In the genomic region with DNA sequence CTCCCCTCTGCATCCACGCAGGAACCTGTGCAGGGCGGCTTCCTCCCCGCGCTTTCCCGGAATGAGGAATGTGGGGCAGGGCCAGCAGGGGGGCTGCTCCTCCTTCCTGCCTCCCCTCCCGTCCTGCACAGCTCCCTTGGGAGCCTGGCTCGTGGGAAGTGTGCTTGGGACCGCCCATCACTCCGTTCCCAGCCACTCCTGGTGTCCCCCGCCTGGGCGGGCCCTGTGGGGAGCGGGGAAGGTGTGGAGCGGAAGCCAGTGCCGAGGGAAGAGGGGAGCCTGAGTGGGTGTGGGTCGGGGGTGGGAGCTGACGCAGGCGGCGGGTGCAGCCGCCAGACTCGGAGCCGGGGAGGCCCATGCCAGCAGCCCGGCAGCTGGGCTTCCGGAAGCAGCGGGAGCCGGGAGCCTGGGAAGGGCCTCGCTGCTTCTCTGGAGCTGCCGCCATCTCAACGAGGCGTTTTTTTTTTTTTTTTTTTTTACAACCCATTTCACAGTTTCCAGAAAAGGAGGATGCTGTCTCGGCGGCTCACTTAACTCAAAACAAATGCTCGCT, we compare ENCODE assay signal across 8 cellular contexts. TPM values are rescaled to one million over a fixed set of nuclear protein-coding genes. Genes with fewer than 3 reads are reported as not detected.
DNase-seq lines count a peak whose midpoint lies in the region; ATAC-seq and TF ChIP-seq lines count a peak whose summit lies in the region.

No MANE protein-coding gene starts in this region.

- 16 to 30% methylated on average over 29 to 31 of the region's 32 CpGs for WGBS in lung, 2 donors

- ATAC-seq in lung (ENCODE audit: insufficient read depth, low FRiP score) = peak; percentile 75
- ATAC-seq in GM21381 (IDR thresholded peaks at IDR 0.05; ENCODE audit: unreplicated experiment) = no peak
- no peak for ATAC-seq in HG03439 (IDR thresholded peaks at IDR 0.05; ENCODE audit: unreplicated experiment)

- H3K4me1 ChIP-seq in lung (ENCODE audit: control insufficient read depth in 2 of 2, insufficient read depth in 2 of 2, low read length in 2 of 2) (peaks cover 13 to 42% of the 10 kb centered on the region in 2 donors), uterus (peaks cover 15 to 58% of the 10 kb centered on the region in 2 donors)

- peak; percentile 11 to 52 for TF ChIP-seq POLR2A in uterus (IDR thresholded peaks at IDR 0.05)

- intact Hi-C loops in uterus (cut with DNase I; ENCODE audit: low total_unique reads) = no loop called here

- H3K27ac ChIP-seq in coronary artery (peak overlapping the region; percentile 94 to 97), lung (ENCODE audit: low read depth in 1 of 2, low read length in 1 of 2) (peak overlapping the region; percentile 63 to 93), uterus (peak overlapping the region; percentile 85 to 91)

- no peaks in the 10 kb centered on the region for H3K9me3 ChIP-seq in lung (ENCODE audit: control insufficient read depth in 2 of 2, insufficient read depth in 1 of 2, low read length in 1 of 2)
- no peaks in the 10 kb centered on the region for H3K9me3 ChIP-seq in uterus

- H3K4me3 ChIP-seq in coronary artery = peak overlapping the region; percentile 70
- H3K4me3 ChIP-seq in lung = no peak overlapping the region
- H3K4me3 ChIP-seq in uterus = peak overlapping the region; percentile 20 to 35

- TF ChIP-seq CTCF in coronary artery (IDR thresholded peaks at IDR 0.05) = no peak
- no peak for TF ChIP-seq CTCF in lung (IDR thresholded peaks at IDR 0.05; ENCODE audit: control extremely low read depth, extremely low read depth)
- TF ChIP-seq CTCF in uterus (IDR thresholded peaks at IDR 0.05) = peak in 1 of 4 experiments; percentile 23

- H3K36me3 ChIP-seq in lung (ENCODE audit: control insufficient read depth in 2 of 2, insufficient read depth in 2 of 2, low read length in 2 of 2) = no peaks in the 10 kb centered on the region
- no peaks in the 10 kb centered on the region for H3K36me3 ChIP-seq in uterus

- H3K27me3 ChIP-seq in lung (ENCODE audit: control insufficient read depth, insufficient read depth) = no peaks in the 10 kb centered on the region
- H3K27me3 ChIP-seq in uterus = no peaks in the 10 kb centered on the region

- DNase-seq in DMS53 (lab: John Stamatoyannopoulos, UW) (peak; percentile 96), NCI-H446 treated with DMSO at 0.1 percent for 48 hours (lab: John Stamatoyannopoulos, UW) (peak; percentile 48), coronary artery (ENCODE audit: low spot score) (peak; percentile 97), lung (ENCODE audit: low spot score) (peak; percentile 90), uterus (peak; percentile 90 to 94), OCI-M2 (lab: John Stamatoyannopoulos, UW; ENCODE audit: unreplicated experiment) (no peak)

RNA-seq across cellular contexts. Expression of gene BAHCC1, which starts 24.2 kb away (rescaled TPM):
- total RNA-seq in lung (10 to 100 TPM; 24.4 to 24.9 TPM), uterus (10 to 100 TPM in 2 of 4 donors, 1 to 10 TPM in 2; 1.5 to 34.1 (median 8.5) TPM)
- polyA plus RNA-seq in lung = 10 to 100 TPM in 1 of 2 donors, 1 to 10 TPM in 1; 7.6 to 10.5 TPM
